5 cellular contexts compared by ENCODE assay signal in genomic region chr12:6936642-6937480, GRCh38. TPM values are rescaled to one million over a fixed set of nuclear protein-coding genes. Genes with fewer than 3 reads are reported as not detected.
A peak's percentile ranks its signal among the peaks of the same experiment; 100 is the strongest.
DNase-seq lines count a peak whose midpoint lies in the region; ATAC-seq and TF ChIP-seq lines count a peak whose summit lies in the region.

No MANE protein-coding gene starts in this region.

- H3K9me3 ChIP-seq in iPS-18c (ENCODE audit: control insufficient read depth, insufficient read depth, low read length), result no peaks in the 10 kb centered on the region
- H3K9me3 ChIP-seq in thoracic aorta, result no peaks in the 10 kb centered on the region

- peak overlapping the region; percentile 76 to 80 for H3K27ac ChIP-seq in thoracic aorta

- H3K27me3 Mint-ChIP-seq in activated CD4-positive, alpha-beta T cell treated with anti-CD3 and anti-CD28 coated beads, Interleukin-2, amount 10 ng/mL, durations not matched to agents 7 days and 5 days, result no peaks in the 10 kb centered on the region

- peak overlapping the region; percentile 71; the same call in 1 of the 2 replicates for H3K4me3 ChIP-seq in iPS-18c (ENCODE audit: insufficient read depth, low read depth, low read length)
- peak overlapping the region; percentile 79 for H3K4me3 ChIP-seq in thoracic aorta

- H3K36me3 ChIP-seq in thoracic aorta, result peaks cover 23% of the 10 kb centered on the region

- H3K4me1 ChIP-seq in thoracic aorta (ENCODE audit: control insufficient read depth in 1 of 2, low read depth in 2 of 2), result peaks cover 13 to 50% of the 10 kb centered on the region in 2 donors

- peak overlapping the region; percentile 81 for H3K4me3 Mint-ChIP-seq in activated CD4-positive, alpha-beta T cell treated with anti-CD3 and anti-CD28 coated beads, Interleukin-2, amount 10 ng/mL, durations not matched to agents 7 days and 5 days

- H3K9me3 Mint-ChIP-seq in activated CD4-positive, alpha-beta T cell treated with anti-CD3 and anti-CD28 coated beads, Interleukin-2, amount 10 ng/mL, durations not matched to agents 7 days and 5 days, result no peaks in the 10 kb centered on the region

- DNase-seq in activated CD4-positive, alpha-beta T cell treated with anti-CD3 and anti-CD28 coated beads, Interleukin-2, amount 10 ng/mL, durations not matched to agents 7 days and 5 days, result peak; percentile 72
- DNase-seq in thoracic aorta (ENCODE audit: low spot score) (no peak), superior temporal gyrus (ENCODE audit: extremely low spot score) (no peak)

- no peaks in the 10 kb centered on the region for H3K27me3 ChIP-seq in thoracic aorta (replicated peaks; ENCODE audit: insufficient read depth)

- ATAC-seq in HG03045 (IDR thresholded peaks at IDR 0.05; ENCODE audit: unreplicated experiment), result peak; percentile 20
- no peak for ATAC-seq in thoracic aorta (ENCODE audit: insufficient number of reproducible peaks, low FRiP score, low read depth)

- TF ChIP-seq CTCF in thoracic aorta (IDR thresholded peaks at IDR 0.05), result no peak

- H3K36me3 Mint-ChIP-seq in activated CD4-positive, alpha-beta T cell treated with anti-CD3 and anti-CD28 coated beads, Interleukin-2, amount 10 ng/mL, durations not matched to agents 7 days and 5 days (ENCODE audit: low read depth), result peaks cover 31% of the 10 kb centered on the region

- H3K27ac Mint-ChIP-seq in activated CD4-positive, alpha-beta T cell treated with anti-CD3 and anti-CD28 coated beads, Interleukin-2, amount 10 ng/mL, durations not matched to agents 7 days and 5 days, result peak overlapping the region; percentile 97

- CTCF ChIA-PET in activated CD4-positive, alpha-beta T cell treated with anti-CD3 and anti-CD28 coated beads, Interleukin-2, amount 10 ng/mL, durations not matched to agents 7 days and 5 days (lab: Charles Lee), result interaction anchor here (0.8 to 17.8 kb wide), 16 partner anchors 8 to 184 kb away, joined by 3 to 388 read pairs (median 8); partner anchors contain the start of genes ATN1, CDCA3, MLF2 and PTPN6

- H3K4me1 Mint-ChIP-seq in activated CD4-positive, alpha-beta T cell treated with anti-CD3 and anti-CD28 coated beads, Interleukin-2, amount 10 ng/mL, durations not matched to agents 7 days and 5 days, result peaks cover 60% of the 10 kb centered on the region

- POLR2A ChIA-PET in activated CD4-positive, alpha-beta T cell treated with anti-CD3 and anti-CD28 coated beads, Interleukin-2, amount 10 ng/mL, durations not matched to agents 7 days and 5 days (lab: Charles Lee), result interaction anchor here (1.1 kb wide), 1 partner anchor 64 kb away, joined by 4 read pairs; the partner anchor contains the start of gene SPSB2

RNA-seq across cellular contexts. Expression of gene RNU7-1, which starts 6.8 kb away (rescaled TPM):
- not detected for total RNA-seq in activated CD4-positive, alpha-beta T cell treated with anti-CD3 and anti-CD28 coated beads, Interleukin-2, amount 10 ng/mL, durations not matched to agents 7 days and 5 days
- total RNA-seq in thoracic aorta, result not detected

RNA-seq across cellular contexts. Expression of gene C12orf57, which starts 7.0 kb away (rescaled TPM):
- total RNA-seq in activated CD4-positive, alpha-beta T cell treated with anti-CD3 and anti-CD28 coated beads, Interleukin-2, amount 10 ng/mL, durations not matched to agents 7 days and 5 days, result 100 to 1,000 TPM; 156 to 181 TPM
- 100 to 1,000 TPM; 370 to 416 TPM for total RNA-seq in thoracic aorta

RNA-seq across cellular contexts. Expression of gene ATN1, which starts 9.1 kb away (rescaled TPM):
- total RNA-seq in activated CD4-positive, alpha-beta T cell treated with anti-CD3 and anti-CD28 coated beads, Interleukin-2, amount 10 ng/mL, durations not matched to agents 7 days and 5 days, result 10 to 100 TPM; 27.3 to 27.6 TPM
- total RNA-seq in thoracic aorta, result 100 to 1,000 TPM; 109 to 163 TPM

RNA-seq across cellular contexts. Expression of gene PTPN6, which starts 14.3 kb away (rescaled TPM):
- total RNA-seq in activated CD4-positive, alpha-beta T cell treated with anti-CD3 and anti-CD28 coated beads, Interleukin-2, amount 10 ng/mL, durations not matched to agents 7 days and 5 days, result 100 to 1,000 TPM; 346 to 354 TPM
- 10 to 100 TPM; 19.0 to 24.0 TPM for total RNA-seq in thoracic aorta

RNA-seq across cellular contexts. Expression of gene ENO2, which starts 22.5 kb away (rescaled TPM):
- 100 to 1,000 TPM; 156 to 160 TPM for total RNA-seq in activated CD4-positive, alpha-beta T cell treated with anti-CD3 and anti-CD28 coated beads, Interleukin-2, amount 10 ng/mL, durations not matched to agents 7 days and 5 days
- total RNA-seq in thoracic aorta, result 10 to 100 TPM; 53.6 to 57.9 TPM
